In genomic region chr16:3954411-3954921, GRCh38 we compare ENCODE assay signal across 12 cellular contexts.
DNase-seq lines count a peak whose midpoint lies in the region; ATAC-seq, FAIRE-seq and TF ChIP-seq lines count a peak whose summit lies in the region.
"Had no signal": no experiment of that assay in that cellular context is flagged by ENCODE, and none has a peak within 500 bp of the region (broad histone marks: within the 10 kb centered on the region; RNA-seq: fewer than 3 reads in every experiment).

No MANE protein-coding gene starts in this region.

- no peak for FAIRE-seq in D721Med (lab: Jason Lieb, UNC)
- FAIRE-seq: GM12878 had no signal

- no peaks in the 10 kb centered on the region for H3K36me3 Mint-ChIP-seq in brain
- H3K36me3 Mint-ChIP-seq in T-helper 2 cell treated with Interferon-gamma antibody and Interleukin-4, amounts not matched to agents 5 μg/mL and 100 μg/mL, for 36 hours (ENCODE audit: low read depth) = no peaks in the 10 kb centered on the region

- H3K27me3 Mint-ChIP-seq in brain = no peaks in the 10 kb centered on the region
- H3K27me3 Mint-ChIP-seq in T-helper 2 cell treated with Interferon-gamma antibody and Interleukin-4, amounts not matched to agents 5 μg/mL and 100 μg/mL, for 36 hours (ENCODE audit: low read depth) = peaks cover 32% of the 10 kb centered on the region

- H3K4me1 Mint-ChIP-seq in brain = peaks cover 54% of the 10 kb centered on the region
- no peaks in the 10 kb centered on the region for H3K4me1 Mint-ChIP-seq in T-helper 2 cell treated with Interferon-gamma antibody and Interleukin-4, amounts not matched to agents 5 μg/mL and 100 μg/mL, for 36 hours (ENCODE audit: low read depth)

- no peak for DNase-seq in D721Med (ENCODE audit: insufficient read length, low spot score)
- DNase-seq in NCI-H1092 treated with DMSO at 0.1 percent for 48 hours (lab: John Stamatoyannopoulos, UW) = peak; percentile 5
- peak; percentile 68 for DNase-seq in kidney glomerular epithelial cell (lab: John Stamatoyannopoulos, UW)
- DNase-seq in GM20000 (ENCODE audit: low spot score) = no peak
- no peak for DNase-seq in GM03348 (ENCODE audit: low spot score)
- no peak for DNase-seq in T-helper 2 cell treated with Interferon-gamma antibody and Interleukin-4, amounts not matched to agents 5 μg/mL and 100 μg/mL, for 36 hours (ENCODE audit: low spot score)
- DNase-seq: activated CD4-positive, alpha-beta T cell treated with anti-CD3 and anti-CD28 coated beads, Interleukin-2, amount 50 U/mL, for 1 hour; activated naive CD4-positive, alpha-beta T cell treated with anti-CD3 and anti-CD28 coated beads, Interleukin-2, amount 50 U/mL, for 16 hours had no signal

- no peak overlapping the region for H3K4me3 Mint-ChIP-seq in brain
- no peak overlapping the region for H3K4me3 Mint-ChIP-seq in T-helper 2 cell treated with Interferon-gamma antibody and Interleukin-4, amounts not matched to agents 5 μg/mL and 100 μg/mL, for 36 hours

- peak overlapping the region in 4 of 5 experiments; percentile 23 to 64 (median 55) for H3K27ac Mint-ChIP-seq in brain
- no peak overlapping the region for H3K27ac Mint-ChIP-seq in T-helper 2 cell treated with Interferon-gamma antibody and Interleukin-4, amounts not matched to agents 5 μg/mL and 100 μg/mL, for 36 hours

- peaks cover 0 to 3% (median 0%) of the 10 kb centered on the region in 5 experiments for H3K9me3 Mint-ChIP-seq in brain
- H3K9me3 Mint-ChIP-seq in T-helper 2 cell treated with Interferon-gamma antibody and Interleukin-4, amounts not matched to agents 5 μg/mL and 100 μg/mL, for 36 hours = no peaks in the 10 kb centered on the region

- TF ChIP-seq CTCF in D721Med (IDR thresholded peaks at IDR 0.05; ENCODE audit: insufficient read depth, missing control alignments) = peak; percentile 6
- TF ChIP-seq CTCF in brain (conservative IDR thresholded peaks at IDR 0.05) = no peak
- TF ChIP-seq CTCF in GM20000 (IDR thresholded peaks at IDR 0.05; ENCODE audit: extremely low read depth, missing control alignments) = no peak

- no peak for ATAC-seq in GM18511 (IDR thresholded peaks at IDR 0.05; ENCODE audit: unreplicated experiment)
- ATAC-seq: gastroesophageal sphincter, GM12878 had no signal

Comparison
In these comparisons a context has a peak if more than half of its experiments do, and no peak if none do; other contexts are left out.
1. DNase-seq: peak in NCI-H1092 treated with DMSO at 0.1 percent for 48 hours (single experiment) and kidney glomerular epithelial cell (single experiment); none in D721Med (single experiment), GM20000 (single experiment), GM03348 (single experiment) and T-helper 2 cell treated with Interferon-gamma antibody and Interleukin-4, amounts not matched to agents 5 μg/mL and 100 μg/mL, for 36 hours (single experiment).